Comparison of ENCODE assay signal across 1 cellular context in the genomic region with DNA sequence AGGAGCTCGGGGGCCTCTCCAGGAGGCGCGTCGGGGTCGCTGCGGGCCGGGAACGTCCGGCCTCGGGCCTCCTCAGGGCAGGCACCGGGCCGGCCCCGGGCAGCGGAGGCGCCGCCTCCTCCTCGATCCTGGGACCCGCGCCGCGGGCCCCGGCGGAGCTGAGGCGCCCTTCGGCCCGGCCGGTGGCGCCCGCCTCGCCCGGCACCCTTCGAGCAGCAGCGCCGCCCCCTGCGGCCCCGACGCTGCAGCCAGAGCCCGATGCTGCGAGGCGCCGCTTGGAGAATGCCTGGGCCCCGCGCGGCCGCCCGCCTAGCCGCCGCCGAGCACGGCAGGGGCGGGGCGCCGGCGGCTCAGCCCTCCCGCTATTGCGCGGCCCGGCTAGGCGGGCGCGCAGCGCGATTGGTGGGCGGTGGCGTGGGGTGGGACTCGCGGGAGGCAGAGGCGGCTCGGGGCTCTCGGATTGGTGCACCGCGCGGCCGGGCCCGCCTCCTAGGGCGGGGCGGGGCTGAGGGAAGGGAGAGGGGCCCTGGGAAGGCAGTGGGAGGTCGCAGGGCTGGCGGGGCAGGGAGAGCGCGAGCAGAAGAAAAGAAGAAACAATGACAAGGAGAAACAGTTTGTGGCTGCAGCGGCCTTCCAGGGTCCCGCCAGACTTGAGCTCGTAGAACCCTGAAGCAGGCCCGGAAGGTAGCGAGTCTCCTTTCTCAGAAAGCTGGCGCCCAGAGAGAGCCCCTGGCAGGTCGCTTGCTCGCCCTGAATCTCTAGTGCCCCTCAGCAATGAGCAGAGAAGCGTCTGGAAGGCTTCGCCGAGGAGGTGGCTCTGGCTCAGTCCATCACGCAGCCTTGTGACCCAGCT.
TF ChIP-seq lines count a peak whose summit lies in the region.

Gene EEIG1, minus strand, starts transcription at position 284 of the 853 bp plus-strand sequence. CDS start 852 bp downstream, outside the sequence.

TF ChIP-seq in H1, 55 proteins besides CTCF, POLR2A, EP300 and RAD21:
- TF ChIP-seq SP4 (IDR thresholded peaks at IDR 0.05; ENCODE audit: low read length) (no peak), BRCA1 (IDR thresholded peaks at IDR 0.05; ENCODE audit: low read depth, low read length) (no peak), KDM1A (IDR thresholded peaks at IDR 0.05; ENCODE audit: borderline replicate concordance, low read length) (no peak), CHD2 (IDR thresholded peaks at IDR 0.05; ENCODE audit: low read length) (peak; percentile 23; the same call in 1 of the 2 replicates), TCF12 (IDR thresholded peaks at IDR 0.05; ENCODE audit: low read depth, low read length) (no peak), RBBP5 (IDR thresholded peaks at IDR 0.05; ENCODE audit: borderline replicate concordance, low read depth, low read length) (no peak; the same call in 1 of the 2 replicates), JUN (IDR thresholded peaks at IDR 0.05; ENCODE audit: low read depth, low read length) (no peak), POU5F1 (IDR thresholded peaks at IDR 0.05; ENCODE audit: low read depth, low read length) (no peak), SP1 (IDR thresholded peaks at IDR 0.05; ENCODE audit: low read depth, low read length) (0 out of 2 replicates have a peak, but pooled peaks have one; percentile 48), GTF2F1 (IDR thresholded peaks at IDR 0.05; ENCODE audit: borderline replicate concordance, low read depth, low read length) (no peak), SIX5 (IDR thresholded peaks at IDR 0.05; ENCODE audit: low read depth, low read length) (no peak), TAF1 (IDR thresholded peaks at IDR 0.05; ENCODE audit: low read depth, low read length) (peak; percentile 76), CREB1 (IDR thresholded peaks at IDR 0.05) (no peak), CHD1 (IDR thresholded peaks at IDR 0.05; ENCODE audit: low read depth, low read length) (no peak), CBX8 (IDR thresholded peaks at IDR 0.05; ENCODE audit: borderline replicate concordance, low read depth, low read length) (no peak), SIRT6 (IDR thresholded peaks at IDR 0.05; ENCODE audit: low read length) (no peak), MAX (IDR thresholded peaks at IDR 0.05) (no peak), MAFK (IDR thresholded peaks at IDR 0.05; ENCODE audit: low read depth, low read length) (no peak), BACH1 (IDR thresholded peaks at IDR 0.05; ENCODE audit: low read length) (no peak), EGR1 (IDR thresholded peaks at IDR 0.05; ENCODE audit: borderline replicate concordance, low read depth, low read length) (no peak), BCL11A (IDR thresholded peaks at IDR 0.05; ENCODE audit: low read depth in 2 of 2, low read length in 2 of 2) (no peak), SAP30 (IDR thresholded peaks at IDR 0.05; ENCODE audit: insufficient read depth, insufficient replicate concordance, low read length) (no peak), KDM4A (IDR thresholded peaks at IDR 0.05; ENCODE audit: low read depth, low read length, severe bottlenecking) (no peak), HDAC6 (IDR thresholded peaks at IDR 0.05; ENCODE audit: low read depth, low read length) (no peak), NRF1 (IDR thresholded peaks at IDR 0.05; ENCODE audit: low read depth, low read length) (0 out of 2 replicates have a peak, but pooled peaks have one; percentile 25), TBP (IDR thresholded peaks at IDR 0.05; ENCODE audit: low read depth, low read length) (peak; percentile 57; the same call in 1 of the 2 replicates), CEBPB (IDR thresholded peaks at IDR 0.05; ENCODE audit: low read depth, low read length) (no peak), SP2 (IDR thresholded peaks at IDR 0.05; ENCODE audit: low read length) (no peak; the same call in 1 of the 2 replicates), FOSL1 (IDR thresholded peaks at IDR 0.05; ENCODE audit: insufficient read depth, low read depth, low read length) (no peak), RFX5 (IDR thresholded peaks at IDR 0.05; ENCODE audit: borderline replicate concordance, low read depth, low read length) (no peak), CTBP2 (IDR thresholded peaks at IDR 0.05; ENCODE audit: borderline replicate concordance, insufficient read depth, insufficient read length, low read length) (no peak), ASH2L (IDR thresholded peaks at IDR 0.05; ENCODE audit: low read length) (peak; percentile 59), TEAD4 (IDR thresholded peaks at IDR 0.05; ENCODE audit: low read depth, low read length) (no peak), PHF8 (conservative IDR thresholded peaks at IDR 0.05; ENCODE audit: low read depth, low read length) (peak; percentile 72), CBX5 (IDR thresholded peaks at IDR 0.05; ENCODE audit: low read depth, low read length) (no peak), YY1 (IDR thresholded peaks at IDR 0.05; ENCODE audit: low read depth, low read length) (no peak), ATF2 (IDR thresholded peaks at IDR 0.05; ENCODE audit: low read length) (no peak), TAF7 (optimal IDR thresholded peaks at IDR 0.05; ENCODE audit: borderline replicate concordance, low read depth, low read length) (peak; percentile 62), SRF (IDR thresholded peaks at IDR 0.05; ENCODE audit: low read depth, low read length) (no peak), KDM5A (IDR thresholded peaks at IDR 0.05; ENCODE audit: low read length) (no peak), NANOG (IDR thresholded peaks at IDR 0.05; ENCODE audit: insufficient read depth, low read depth, low read length, poor library complexity, severe bottlenecking) (no peak), RXRA (IDR thresholded peaks at IDR 0.05; ENCODE audit: insufficient read depth, low read depth, low read length) (no peak), POLR2AphosphoS5 (IDR thresholded peaks at IDR 0.05; ENCODE audit: low read depth, low read length) (peak; percentile 60; the same call in 1 of the 2 replicates), ZNF274 (IDR thresholded peaks at IDR 0.05; ENCODE audit: borderline replicate concordance, extremely low read depth, low read length) (no peak), EZH2 (IDR thresholded peaks at IDR 0.05; ENCODE audit: low read depth, low read length, severe bottlenecking) (no peak), HDAC2 (IDR thresholded peaks at IDR 0.05; ENCODE audit: borderline replicate concordance in 1 of 2, low read depth in 2 of 2, low read length in 2 of 2) (no peak; a peak in 1 of 4 replicates), JUND (IDR thresholded peaks at IDR 0.05; ENCODE audit: low read length) (no peak), SIN3A (conservative IDR thresholded peaks at IDR 0.05 in 1 of 2, IDR thresholded peaks at IDR 0.05 in 1 of 2; ENCODE audit: low read depth in 1 of 2, low read length in 2 of 2) (peak; percentile 45; a peak in 2 of 4 replicates), SUZ12 (IDR thresholded peaks at IDR 0.05; ENCODE audit: low read length) (no peak), GABPA (IDR thresholded peaks at IDR 0.05; ENCODE audit: borderline replicate concordance, insufficient read depth, low read length) (no peak), RNF2 (IDR thresholded peaks at IDR 0.05; ENCODE audit: borderline replicate concordance, low read depth, low read length, missing control alignments, poor library complexity, severe bottlenecking) (no peak)
- TF ChIP-seq, protein P1, sequence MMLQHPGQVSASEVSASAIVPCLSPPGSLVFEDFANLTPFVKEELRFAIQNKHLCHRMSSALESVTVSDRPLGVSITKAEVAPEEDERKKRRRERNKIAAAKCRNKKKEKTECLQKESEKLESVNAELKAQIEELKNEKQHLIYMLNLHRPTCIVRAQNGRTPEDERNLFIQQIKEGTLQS (IDR thresholded peaks at IDR 0.05; ENCODE audit: insufficient read depth, low read depth, low read length): no peak
- TF ChIP-seq, protein P2, sequence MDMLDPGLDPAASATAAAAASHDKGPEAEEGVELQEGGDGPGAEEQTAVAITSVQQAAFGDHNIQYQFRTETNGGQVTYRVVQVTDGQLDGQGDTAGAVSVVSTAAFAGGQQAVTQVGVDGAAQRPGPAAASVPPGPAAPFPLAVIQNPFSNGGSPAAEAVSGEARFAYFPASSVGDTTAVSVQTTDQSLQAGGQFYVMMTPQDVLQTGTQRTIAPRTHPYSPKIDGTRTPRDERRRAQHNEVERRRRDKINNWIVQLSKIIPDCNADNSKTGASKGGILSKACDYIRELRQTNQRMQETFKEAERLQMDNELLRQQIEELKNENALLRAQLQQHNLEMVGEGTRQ (IDR thresholded peaks at IDR 0.05; ENCODE audit: low read length): no peak
- TF ChIP-seq, protein P3, sequence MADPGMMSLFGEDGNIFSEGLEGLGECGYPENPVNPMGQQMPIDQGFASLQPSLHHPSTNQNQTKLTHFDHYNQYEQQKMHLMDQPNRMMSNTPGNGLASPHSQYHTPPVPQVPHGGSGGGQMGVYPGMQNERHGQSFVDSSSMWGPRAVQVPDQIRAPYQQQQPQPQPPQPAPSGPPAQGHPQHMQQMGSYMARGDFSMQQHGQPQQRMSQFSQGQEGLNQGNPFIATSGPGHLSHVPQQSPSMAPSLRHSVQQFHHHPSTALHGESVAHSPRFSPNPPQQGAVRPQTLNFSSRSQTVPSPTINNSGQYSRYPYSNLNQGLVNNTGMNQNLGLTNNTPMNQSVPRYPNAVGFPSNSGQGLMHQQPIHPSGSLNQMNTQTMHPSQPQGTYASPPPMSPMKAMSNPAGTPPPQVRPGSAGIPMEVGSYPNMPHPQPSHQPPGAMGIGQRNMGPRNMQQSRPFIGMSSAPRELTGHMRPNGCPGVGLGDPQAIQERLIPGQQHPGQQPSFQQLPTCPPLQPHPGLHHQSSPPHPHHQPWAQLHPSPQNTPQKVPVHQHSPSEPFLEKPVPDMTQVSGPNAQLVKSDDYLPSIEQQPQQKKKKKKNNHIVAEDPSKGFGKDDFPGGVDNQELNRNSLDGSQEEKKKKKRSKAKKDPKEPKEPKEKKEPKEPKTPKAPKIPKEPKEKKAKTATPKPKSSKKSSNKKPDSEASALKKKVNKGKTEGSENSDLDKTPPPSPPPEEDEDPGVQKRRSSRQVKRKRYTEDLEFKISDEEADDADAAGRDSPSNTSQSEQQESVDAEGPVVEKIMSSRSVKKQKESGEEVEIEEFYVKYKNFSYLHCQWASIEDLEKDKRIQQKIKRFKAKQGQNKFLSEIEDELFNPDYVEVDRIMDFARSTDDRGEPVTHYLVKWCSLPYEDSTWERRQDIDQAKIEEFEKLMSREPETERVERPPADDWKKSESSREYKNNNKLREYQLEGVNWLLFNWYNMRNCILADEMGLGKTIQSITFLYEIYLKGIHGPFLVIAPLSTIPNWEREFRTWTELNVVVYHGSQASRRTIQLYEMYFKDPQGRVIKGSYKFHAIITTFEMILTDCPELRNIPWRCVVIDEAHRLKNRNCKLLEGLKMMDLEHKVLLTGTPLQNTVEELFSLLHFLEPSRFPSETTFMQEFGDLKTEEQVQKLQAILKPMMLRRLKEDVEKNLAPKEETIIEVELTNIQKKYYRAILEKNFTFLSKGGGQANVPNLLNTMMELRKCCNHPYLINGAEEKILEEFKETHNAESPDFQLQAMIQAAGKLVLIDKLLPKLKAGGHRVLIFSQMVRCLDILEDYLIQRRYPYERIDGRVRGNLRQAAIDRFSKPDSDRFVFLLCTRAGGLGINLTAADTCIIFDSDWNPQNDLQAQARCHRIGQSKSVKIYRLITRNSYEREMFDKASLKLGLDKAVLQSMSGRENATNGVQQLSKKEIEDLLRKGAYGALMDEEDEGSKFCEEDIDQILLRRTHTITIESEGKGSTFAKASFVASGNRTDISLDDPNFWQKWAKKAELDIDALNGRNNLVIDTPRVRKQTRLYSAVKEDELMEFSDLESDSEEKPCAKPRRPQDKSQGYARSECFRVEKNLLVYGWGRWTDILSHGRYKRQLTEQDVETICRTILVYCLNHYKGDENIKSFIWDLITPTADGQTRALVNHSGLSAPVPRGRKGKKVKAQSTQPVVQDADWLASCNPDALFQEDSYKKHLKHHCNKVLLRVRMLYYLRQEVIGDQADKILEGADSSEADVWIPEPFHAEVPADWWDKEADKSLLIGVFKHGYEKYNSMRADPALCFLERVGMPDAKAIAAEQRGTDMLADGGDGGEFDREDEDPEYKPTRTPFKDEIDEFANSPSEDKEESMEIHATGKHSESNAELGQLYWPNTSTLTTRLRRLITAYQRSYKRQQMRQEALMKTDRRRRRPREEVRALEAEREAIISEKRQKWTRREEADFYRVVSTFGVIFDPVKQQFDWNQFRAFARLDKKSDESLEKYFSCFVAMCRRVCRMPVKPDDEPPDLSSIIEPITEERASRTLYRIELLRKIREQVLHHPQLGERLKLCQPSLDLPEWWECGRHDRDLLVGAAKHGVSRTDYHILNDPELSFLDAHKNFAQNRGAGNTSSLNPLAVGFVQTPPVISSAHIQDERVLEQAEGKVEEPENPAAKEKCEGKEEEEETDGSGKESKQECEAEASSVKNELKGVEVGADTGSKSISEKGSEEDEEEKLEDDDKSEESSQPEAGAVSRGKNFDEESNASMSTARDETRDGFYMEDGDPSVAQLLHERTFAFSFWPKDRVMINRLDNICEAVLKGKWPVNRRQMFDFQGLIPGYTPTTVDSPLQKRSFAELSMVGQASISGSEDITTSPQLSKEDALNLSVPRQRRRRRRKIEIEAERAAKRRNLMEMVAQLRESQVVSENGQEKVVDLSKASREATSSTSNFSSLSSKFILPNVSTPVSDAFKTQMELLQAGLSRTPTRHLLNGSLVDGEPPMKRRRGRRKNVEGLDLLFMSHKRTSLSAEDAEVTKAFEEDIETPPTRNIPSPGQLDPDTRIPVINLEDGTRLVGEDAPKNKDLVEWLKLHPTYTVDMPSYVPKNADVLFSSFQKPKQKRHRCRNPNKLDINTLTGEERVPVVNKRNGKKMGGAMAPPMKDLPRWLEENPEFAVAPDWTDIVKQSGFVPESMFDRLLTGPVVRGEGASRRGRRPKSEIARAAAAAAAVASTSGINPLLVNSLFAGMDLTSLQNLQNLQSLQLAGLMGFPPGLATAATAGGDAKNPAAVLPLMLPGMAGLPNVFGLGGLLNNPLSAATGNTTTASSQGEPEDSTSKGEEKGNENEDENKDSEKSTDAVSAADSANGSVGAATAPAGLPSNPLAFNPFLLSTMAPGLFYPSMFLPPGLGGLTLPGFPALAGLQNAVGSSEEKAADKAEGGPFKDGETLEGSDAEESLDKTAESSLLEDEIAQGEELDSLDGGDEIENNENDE (IDR thresholded peaks at IDR 0.05; ENCODE audit: insufficient replicate concordance, low read length): no peak
- TF ChIP-seq, protein P4, sequence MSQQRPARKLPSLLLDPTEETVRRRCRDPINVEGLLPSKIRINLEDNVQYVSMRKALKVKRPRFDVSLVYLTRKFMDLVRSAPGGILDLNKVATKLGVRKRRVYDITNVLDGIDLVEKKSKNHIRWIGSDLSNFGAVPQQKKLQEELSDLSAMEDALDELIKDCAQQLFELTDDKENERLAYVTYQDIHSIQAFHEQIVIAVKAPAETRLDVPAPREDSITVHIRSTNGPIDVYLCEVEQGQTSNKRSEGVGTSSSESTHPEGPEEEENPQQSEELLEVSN (IDR thresholded peaks at IDR 0.05): no peak
